14 cellular contexts compared by ENCODE assay signal in the genomic region with DNA sequence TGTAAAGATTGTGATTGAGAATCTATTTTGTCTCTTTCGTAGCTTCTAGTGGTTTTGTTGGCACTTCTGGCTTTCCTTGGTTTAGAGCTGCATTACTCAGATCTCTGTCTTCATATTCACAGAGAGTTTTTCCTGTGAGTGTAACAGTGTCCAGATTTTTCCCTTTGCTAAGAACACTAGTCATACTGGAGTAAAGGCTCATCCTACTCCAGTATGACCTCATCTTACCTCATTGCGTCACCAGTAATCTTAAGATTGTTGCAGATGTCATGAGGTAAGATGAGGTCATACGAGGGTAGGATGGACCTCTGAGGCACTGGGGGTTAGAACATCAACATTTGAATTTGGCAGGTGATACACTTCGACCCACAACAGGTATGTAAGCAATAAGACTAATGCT.
"Had no signal": no experiment of that assay in that cellular context is flagged by ENCODE, and none has a peak within 500 bp of the region (broad histone marks: within the 10 kb centered on the region; RNA-seq: fewer than 3 reads in every experiment).

No MANE protein-coding gene starts in this region.

- H3K36me3 ChIP-seq: breast epithelium, esophagus muscularis mucosa, neural progenitor cell, thyroid gland, uterus had no signal

- H3K9me3 ChIP-seq: breast epithelium, esophagus muscularis mucosa, thyroid gland, uterus had no signal

- DNase-seq: activated B cell treated with CpG ODN at 0.5 μM for 24 hours; activated CD4-positive, alpha-beta T cell treated with anti-CD3 and anti-CD28 coated beads, Interleukin-2, amount 10 ng/mL, durations not matched to agents 7 days and 5 days; activated T-cell treated with anti-CD3 and anti-CD28 coated beads for 4 hours; anterior cingulate cortex; hippocampal formation; stimulated activated CD4-positive, alpha-beta T cell treated with anti-CD3 and anti-CD28 coated beads, Interleukin-15, amount 100 ng/mL, for 24 hours; stimulated activated CD4-positive, alpha-beta T cell treated with anti-CD3 and anti-CD28 coated beads, Interleukin-4, amount 100 ng/mL, for 4 hours; stimulated activated naive CD8-positive, alpha-beta T cell treated with anti-CD3 and anti-CD28 coated beads, Interleukin-15, amount 100 ng/mL, for 72 hours; thyroid gland; uterus had no signal

- H3K4me1 ChIP-seq: breast epithelium, esophagus muscularis mucosa, neural progenitor cell, parathyroid adenoma, thyroid gland, uterus had no signal

- H3K27ac ChIP-seq: breast epithelium, esophagus muscularis mucosa, neural progenitor cell, parathyroid adenoma, thyroid gland, uterus had no signal

- H3K4me2 ChIP-seq: neural progenitor cell had no signal

- H3K27me3 ChIP-seq: breast epithelium, neural progenitor cell, thyroid gland, uterus had no signal

- H2AFZ ChIP-seq: neural progenitor cell, parathyroid adenoma had no signal

- H3K79me2 ChIP-seq: parathyroid adenoma had no signal

- H3K4me3 ChIP-seq: breast epithelium, esophagus muscularis mucosa, neural progenitor cell, thyroid gland, uterus had no signal
